ENCODE assay signal across 1 cellular context in the genomic region with DNA sequence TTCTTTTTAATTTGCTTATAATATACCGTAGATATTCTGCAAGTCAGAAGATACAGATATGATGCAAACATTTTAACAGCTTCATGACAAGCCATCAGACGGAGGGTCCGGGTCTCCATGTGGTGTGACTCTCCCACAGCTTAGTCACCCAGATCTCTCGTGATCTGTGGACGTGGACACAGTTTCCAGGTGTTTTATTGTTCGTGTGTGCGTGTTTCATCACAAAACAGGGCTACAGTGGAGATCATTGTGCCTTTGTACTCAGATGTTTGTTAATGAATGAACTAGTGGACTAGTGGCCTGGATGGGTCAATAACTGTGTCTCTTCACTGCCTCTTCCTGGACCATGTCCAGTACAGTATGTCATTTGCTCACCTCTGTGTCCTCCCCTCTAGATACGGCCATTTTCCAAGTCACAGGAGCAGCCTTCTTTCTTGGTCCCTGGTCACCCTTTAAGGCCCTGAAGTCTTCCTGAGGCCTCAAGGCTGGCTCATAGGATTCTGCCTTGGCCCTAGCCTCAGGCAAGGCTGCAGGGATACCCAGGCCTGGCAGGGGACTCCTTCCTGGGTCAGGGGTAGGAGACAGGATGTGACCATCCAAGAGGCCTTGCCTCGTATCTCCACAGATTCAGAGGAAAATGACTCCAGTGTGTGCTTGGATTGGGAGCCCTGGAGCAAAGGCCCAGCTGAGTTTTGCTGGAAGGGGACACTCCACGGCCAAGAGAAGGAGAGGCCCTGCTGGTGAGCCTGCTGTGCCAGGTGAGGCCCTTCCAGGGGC.
A peak's percentile ranks its signal among the peaks of the same experiment; 100 is the strongest.
TF ChIP-seq lines count a peak whose summit lies in the region.

No MANE protein-coding gene starts in this region.

TF ChIP-seq in HepG2, 621 proteins besides CTCF, POLR2A, EP300 and RAD21 (continued from another document and continues in another):
- TF ChIP-seq, protein P1, sequence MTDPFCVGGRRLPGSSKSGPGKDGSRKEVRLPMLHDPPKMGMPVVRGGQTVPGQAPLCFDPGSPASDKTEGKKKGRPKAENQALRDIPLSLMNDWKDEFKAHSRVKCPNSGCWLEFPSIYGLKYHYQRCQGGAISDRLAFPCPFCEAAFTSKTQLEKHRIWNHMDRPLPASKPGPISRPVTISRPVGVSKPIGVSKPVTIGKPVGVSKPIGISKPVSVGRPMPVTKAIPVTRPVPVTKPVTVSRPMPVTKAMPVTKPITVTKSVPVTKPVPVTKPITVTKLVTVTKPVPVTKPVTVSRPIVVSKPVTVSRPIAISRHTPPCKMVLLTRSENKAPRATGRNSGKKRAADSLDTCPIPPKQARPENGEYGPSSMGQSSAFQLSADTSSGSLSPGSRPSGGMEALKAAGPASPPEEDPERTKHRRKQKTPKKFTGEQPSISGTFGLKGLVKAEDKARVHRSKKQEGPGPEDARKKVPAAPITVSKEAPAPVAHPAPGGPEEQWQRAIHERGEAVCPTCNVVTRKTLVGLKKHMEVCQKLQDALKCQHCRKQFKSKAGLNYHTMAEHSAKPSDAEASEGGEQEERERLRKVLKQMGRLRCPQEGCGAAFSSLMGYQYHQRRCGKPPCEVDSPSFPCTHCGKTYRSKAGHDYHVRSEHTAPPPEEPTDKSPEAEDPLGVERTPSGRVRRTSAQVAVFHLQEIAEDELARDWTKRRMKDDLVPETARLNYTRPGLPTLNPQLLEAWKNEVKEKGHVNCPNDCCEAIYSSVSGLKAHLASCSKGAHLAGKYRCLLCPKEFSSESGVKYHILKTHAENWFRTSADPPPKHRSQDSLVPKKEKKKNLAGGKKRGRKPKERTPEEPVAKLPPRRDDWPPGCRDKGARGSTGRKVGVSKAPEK (CRISPR knock-in tag; IDR thresholded peaks at IDR 0.05; ENCODE audit: borderline replicate concordance), result peak; percentile 57
- peak; percentile 80; the same call in 1 of the 2 replicates for TF ChIP-seq CREM (IDR thresholded peaks at IDR 0.05)
- no peak for TF ChIP-seq CREM (CRISPR knock-in tag; IDR thresholded peaks at IDR 0.05)
- peak; percentile 89; the same call in 1 of the 2 replicates for TF ChIP-seq ZNF264 (CRISPR knock-in tag; IDR thresholded peaks at IDR 0.05)
- peak; percentile 67 for TF ChIP-seq NRL (CRISPR knock-in tag; IDR thresholded peaks at IDR 0.05; ENCODE audit: borderline replicate concordance)
- TF ChIP-seq ZNF83 (CRISPR knock-in tag; IDR thresholded peaks at IDR 0.05; ENCODE audit: borderline replicate concordance), result no peak; the same call in 1 of the 2 replicates
- peak in 1 of 2 experiments; percentile 63; a peak in 2 of 4 replicates for TF ChIP-seq KLF16 (CRISPR knock-in tag; IDR thresholded peaks at IDR 0.05)
- TF ChIP-seq, protein P2, sequence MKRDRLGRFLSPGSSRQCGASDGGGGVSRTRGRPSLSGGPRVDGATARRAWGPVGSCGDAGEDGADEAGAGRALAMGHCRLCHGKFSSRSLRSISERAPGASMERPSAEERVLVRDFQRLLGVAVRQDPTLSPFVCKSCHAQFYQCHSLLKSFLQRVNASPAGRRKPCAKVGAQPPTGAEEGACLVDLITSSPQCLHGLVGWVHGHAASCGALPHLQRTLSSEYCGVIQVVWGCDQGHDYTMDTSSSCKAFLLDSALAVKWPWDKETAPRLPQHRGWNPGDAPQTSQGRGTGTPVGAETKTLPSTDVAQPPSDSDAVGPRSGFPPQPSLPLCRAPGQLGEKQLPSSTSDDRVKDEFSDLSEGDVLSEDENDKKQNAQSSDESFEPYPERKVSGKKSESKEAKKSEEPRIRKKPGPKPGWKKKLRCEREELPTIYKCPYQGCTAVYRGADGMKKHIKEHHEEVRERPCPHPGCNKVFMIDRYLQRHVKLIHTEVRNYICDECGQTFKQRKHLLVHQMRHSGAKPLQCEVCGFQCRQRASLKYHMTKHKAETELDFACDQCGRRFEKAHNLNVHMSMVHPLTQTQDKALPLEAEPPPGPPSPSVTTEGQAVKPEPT (CRISPR knock-in tag; IDR thresholded peaks at IDR 0.05; ENCODE audit: low read depth), result peak; percentile 65; the same call in 1 of the 2 replicates
- TF ChIP-seq ZSCAN20 (CRISPR knock-in tag; IDR thresholded peaks at IDR 0.05; ENCODE audit: borderline replicate concordance), result no peak
- peak; percentile 74; the same call in 1 of the 2 replicates for TF ChIP-seq SMAD1 (CRISPR knock-in tag; IDR thresholded peaks at IDR 0.05; ENCODE audit: borderline replicate concordance, low read depth)
- no peak for TF ChIP-seq RORA (CRISPR knock-in tag; IDR thresholded peaks at IDR 0.05)
- TF ChIP-seq, protein P3, sequence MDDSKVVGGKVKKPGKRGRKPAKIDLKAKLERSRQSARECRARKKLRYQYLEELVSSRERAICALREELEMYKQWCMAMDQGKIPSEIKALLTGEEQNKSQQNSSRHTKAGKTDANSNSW (CRISPR knock-in tag; IDR thresholded peaks at IDR 0.05; ENCODE audit: borderline replicate concordance), result no peak
- no peak for TF ChIP-seq ZNF232 (CRISPR knock-in tag; IDR thresholded peaks at IDR 0.05; ENCODE audit: borderline replicate concordance)
- peak; percentile 94 for TF ChIP-seq GLI4 (CRISPR knock-in tag; IDR thresholded peaks at IDR 0.05; ENCODE audit: borderline replicate concordance)
- TF ChIP-seq ZNF615 (CRISPR knock-in tag; IDR thresholded peaks at IDR 0.05; ENCODE audit: borderline replicate concordance), result no peak
- TF ChIP-seq GPN1 (CRISPR knock-in tag; IDR thresholded peaks at IDR 0.05; ENCODE audit: borderline replicate concordance), result no peak
- peak; percentile 22; the same call in 1 of the 2 replicates for TF ChIP-seq ATF1 (CRISPR knock-in tag; IDR thresholded peaks at IDR 0.05)
- no peak for TF ChIP-seq MLLT10 (CRISPR knock-in tag; IDR thresholded peaks at IDR 0.05)
- TF ChIP-seq, protein P4, sequence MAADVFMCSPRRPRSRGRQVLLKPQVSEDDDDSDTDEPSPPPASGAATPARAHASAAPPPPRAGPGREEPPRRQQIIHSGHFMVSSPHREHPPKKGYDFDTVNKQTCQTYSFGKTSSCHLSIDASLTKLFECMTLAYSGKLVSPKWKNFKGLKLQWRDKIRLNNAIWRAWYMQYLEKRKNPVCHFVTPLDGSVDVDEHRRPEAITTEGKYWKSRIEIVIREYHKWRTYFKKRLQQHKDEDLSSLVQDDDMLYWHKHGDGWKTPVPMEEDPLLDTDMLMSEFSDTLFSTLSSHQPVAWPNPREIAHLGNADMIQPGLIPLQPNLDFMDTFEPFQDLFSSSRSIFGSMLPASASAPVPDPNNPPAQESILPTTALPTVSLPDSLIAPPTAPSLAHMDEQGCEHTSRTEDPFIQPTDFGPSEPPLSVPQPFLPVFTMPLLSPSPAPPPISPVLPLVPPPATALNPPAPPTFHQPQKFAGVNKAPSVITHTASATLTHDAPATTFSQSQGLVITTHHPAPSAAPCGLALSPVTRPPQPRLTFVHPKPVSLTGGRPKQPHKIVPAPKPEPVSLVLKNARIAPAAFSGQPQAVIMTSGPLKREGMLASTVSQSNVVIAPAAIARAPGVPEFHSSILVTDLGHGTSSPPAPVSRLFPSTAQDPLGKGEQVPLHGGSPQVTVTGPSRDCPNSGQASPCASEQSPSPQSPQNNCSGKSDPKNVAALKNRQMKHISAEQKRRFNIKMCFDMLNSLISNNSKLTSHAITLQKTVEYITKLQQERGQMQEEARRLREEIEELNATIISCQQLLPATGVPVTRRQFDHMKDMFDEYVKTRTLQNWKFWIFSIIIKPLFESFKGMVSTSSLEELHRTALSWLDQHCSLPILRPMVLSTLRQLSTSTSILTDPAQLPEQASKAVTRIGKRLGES (CRISPR knock-in tag; IDR thresholded peaks at IDR 0.05; ENCODE audit: borderline replicate concordance), result no peak
- 0 out of 2 replicates have a peak, but pooled peaks have one; percentile 48 for TF ChIP-seq RNF2 (conservative IDR thresholded peaks at IDR 0.05; ENCODE audit: low read depth)
- TF ChIP-seq ZFP36L1 (CRISPR knock-in tag; IDR thresholded peaks at IDR 0.05), result no peak
- peak; percentile 71 for TF ChIP-seq PPARG (CRISPR knock-in tag; conservative IDR thresholded peaks at IDR 0.05)
- no peak for TF ChIP-seq NFATC3 (CRISPR knock-in tag; IDR thresholded peaks at IDR 0.05)
- no peak; the same call in 1 of the 2 replicates for TF ChIP-seq ZFP41 (CRISPR knock-in tag; IDR thresholded peaks at IDR 0.05; ENCODE audit: borderline replicate concordance)
- TF ChIP-seq ZNF460 (CRISPR knock-in tag; IDR thresholded peaks at IDR 0.05; ENCODE audit: borderline replicate concordance), result no peak; the same call in 1 of the 2 replicates
- TF ChIP-seq, protein P5, sequence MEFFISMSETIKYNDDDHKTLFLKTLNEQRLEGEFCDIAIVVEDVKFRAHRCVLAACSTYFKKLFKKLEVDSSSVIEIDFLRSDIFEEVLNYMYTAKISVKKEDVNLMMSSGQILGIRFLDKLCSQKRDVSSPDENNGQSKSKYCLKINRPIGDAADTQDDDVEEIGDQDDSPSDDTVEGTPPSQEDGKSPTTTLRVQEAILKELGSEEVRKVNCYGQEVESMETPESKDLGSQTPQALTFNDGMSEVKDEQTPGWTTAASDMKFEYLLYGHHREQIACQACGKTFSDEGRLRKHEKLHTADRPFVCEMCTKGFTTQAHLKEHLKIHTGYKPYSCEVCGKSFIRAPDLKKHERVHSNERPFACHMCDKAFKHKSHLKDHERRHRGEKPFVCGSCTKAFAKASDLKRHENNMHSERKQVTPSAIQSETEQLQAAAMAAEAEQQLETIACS (CRISPR knock-in tag; IDR thresholded peaks at IDR 0.05), result no peak
- peak; percentile 91 for TF ChIP-seq BRD4 (CRISPR knock-in tag; IDR thresholded peaks at IDR 0.05)
- peak; percentile 80 for TF ChIP-seq FOSL2 (CRISPR knock-in tag; IDR thresholded peaks at IDR 0.05)
- peak; percentile 65 for TF ChIP-seq SP5 (CRISPR knock-in tag; IDR thresholded peaks at IDR 0.05; ENCODE audit: borderline replicate concordance, low read depth)
- TF ChIP-seq NR2F1 (CRISPR knock-in tag; IDR thresholded peaks at IDR 0.05), result peak; percentile 40 to 71; a peak in 2 of 4 replicates
- no peak for TF ChIP-seq NBN (conservative IDR thresholded peaks at IDR 0.05)
- TF ChIP-seq ATAD3A (CRISPR knock-in tag; IDR thresholded peaks at IDR 0.05), result 0 out of 2 replicates have a peak, but pooled peaks have one; percentile 17
- peak; percentile 24; the same call in 1 of the 2 replicates for TF ChIP-seq TSC22D2 (CRISPR knock-in tag; IDR thresholded peaks at IDR 0.05; ENCODE audit: borderline replicate concordance)
- TF ChIP-seq HDAC2 (CRISPR knock-in tag; IDR thresholded peaks at IDR 0.05), result peak; percentile 94
- peak; percentile 89 for TF ChIP-seq ZNF343 (CRISPR knock-in tag; IDR thresholded peaks at IDR 0.05)
- TF ChIP-seq RBM22 (optimal IDR thresholded peaks at IDR 0.05; ENCODE audit: low read length), result no peak
- TF ChIP-seq ZNF101 (CRISPR knock-in tag; IDR thresholded peaks at IDR 0.05; ENCODE audit: borderline replicate concordance, low read depth), result no peak
- TF ChIP-seq SOX6 (IDR thresholded peaks at IDR 0.05), result no peak
- TF ChIP-seq SOX6 (CRISPR knock-in tag; IDR thresholded peaks at IDR 0.05), result peak; percentile 99
- TF ChIP-seq PTBP1 (IDR thresholded peaks at IDR 0.05; ENCODE audit: low read depth, low read length, poor library complexity, severe bottlenecking), result no peak
- TF ChIP-seq AGO1 (IDR thresholded peaks at IDR 0.05; ENCODE audit: low read depth, low read length, poor library complexity, severe bottlenecking), result no peak
- TF ChIP-seq ZNF644 (CRISPR knock-in tag; IDR thresholded peaks at IDR 0.05; ENCODE audit: low read depth), result peak; percentile 80
- TF ChIP-seq SMAD9 (CRISPR knock-in tag; IDR thresholded peaks at IDR 0.05), result no peak
- peak; percentile 76 for TF ChIP-seq NFIC (IDR thresholded peaks at IDR 0.05; ENCODE audit: low read length)
- TF ChIP-seq ZNF510 (CRISPR knock-in tag; IDR thresholded peaks at IDR 0.05; ENCODE audit: low read depth), result no peak
- peak; percentile 86 for TF ChIP-seq ZFP37 (CRISPR knock-in tag; IDR thresholded peaks at IDR 0.05; ENCODE audit: borderline replicate concordance)
- no peak for TF ChIP-seq PHF5A (CRISPR knock-in tag; IDR thresholded peaks at IDR 0.05; ENCODE audit: low read depth, unreplicated experiment)
- TF ChIP-seq, protein P6, sequence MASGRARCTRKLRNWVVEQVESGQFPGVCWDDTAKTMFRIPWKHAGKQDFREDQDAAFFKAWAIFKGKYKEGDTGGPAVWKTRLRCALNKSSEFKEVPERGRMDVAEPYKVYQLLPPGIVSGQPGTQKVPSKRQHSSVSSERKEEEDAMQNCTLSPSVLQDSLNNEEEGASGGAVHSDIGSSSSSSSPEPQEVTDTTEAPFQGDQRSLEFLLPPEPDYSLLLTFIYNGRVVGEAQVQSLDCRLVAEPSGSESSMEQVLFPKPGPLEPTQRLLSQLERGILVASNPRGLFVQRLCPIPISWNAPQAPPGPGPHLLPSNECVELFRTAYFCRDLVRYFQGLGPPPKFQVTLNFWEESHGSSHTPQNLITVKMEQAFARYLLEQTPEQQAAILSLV (CRISPR knock-in tag; IDR thresholded peaks at IDR 0.05; ENCODE audit: borderline replicate concordance), result no peak
- TF ChIP-seq ZNF136 (CRISPR knock-in tag; IDR thresholded peaks at IDR 0.05; ENCODE audit: low read depth), result peak; percentile 66; the same call in 1 of the 2 replicates
- TF ChIP-seq, protein P7, sequence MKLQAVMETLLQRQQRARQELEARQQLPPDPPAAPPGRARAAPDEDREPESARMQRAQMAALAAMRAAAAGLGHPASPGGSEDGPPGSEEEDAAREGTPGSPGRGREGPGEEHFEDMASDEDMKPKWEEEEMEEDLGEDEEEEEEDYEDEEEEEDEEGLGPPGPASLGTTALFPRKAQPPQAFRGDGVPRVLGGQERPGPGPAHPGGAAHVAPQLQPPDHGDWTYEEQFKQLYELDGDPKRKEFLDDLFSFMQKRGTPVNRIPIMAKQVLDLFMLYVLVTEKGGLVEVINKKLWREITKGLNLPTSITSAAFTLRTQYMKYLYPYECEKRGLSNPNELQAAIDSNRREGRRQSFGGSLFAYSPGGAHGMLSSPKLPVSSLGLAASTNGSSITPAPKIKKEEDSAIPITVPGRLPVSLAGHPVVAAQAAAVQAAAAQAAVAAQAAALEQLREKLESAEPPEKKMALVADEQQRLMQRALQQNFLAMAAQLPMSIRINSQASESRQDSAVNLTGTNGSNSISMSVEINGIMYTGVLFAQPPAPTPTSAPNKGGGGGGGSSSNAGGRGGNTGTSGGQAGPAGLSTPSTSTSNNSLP (IDR thresholded peaks at IDR 0.05; ENCODE audit: low read depth, low read length), result peak; percentile 96
- TF ChIP-seq, protein P8, sequence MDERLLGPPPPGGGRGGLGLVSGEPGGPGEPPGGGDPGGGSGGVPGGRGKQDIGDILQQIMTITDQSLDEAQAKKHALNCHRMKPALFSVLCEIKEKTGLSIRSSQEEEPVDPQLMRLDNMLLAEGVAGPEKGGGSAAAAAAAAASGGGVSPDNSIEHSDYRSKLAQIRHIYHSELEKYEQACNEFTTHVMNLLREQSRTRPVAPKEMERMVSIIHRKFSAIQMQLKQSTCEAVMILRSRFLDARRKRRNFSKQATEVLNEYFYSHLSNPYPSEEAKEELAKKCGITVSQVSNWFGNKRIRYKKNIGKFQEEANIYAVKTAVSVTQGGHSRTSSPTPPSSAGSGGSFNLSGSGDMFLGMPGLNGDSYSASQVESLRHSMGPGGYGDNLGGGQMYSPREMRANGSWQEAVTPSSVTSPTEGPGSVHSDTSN (CRISPR knock-in tag; IDR thresholded peaks at IDR 0.05), result no peak
- TF ChIP-seq ZNF773 (CRISPR knock-in tag; IDR thresholded peaks at IDR 0.05; ENCODE audit: borderline replicate concordance), result no peak
- TF ChIP-seq, protein P9, sequence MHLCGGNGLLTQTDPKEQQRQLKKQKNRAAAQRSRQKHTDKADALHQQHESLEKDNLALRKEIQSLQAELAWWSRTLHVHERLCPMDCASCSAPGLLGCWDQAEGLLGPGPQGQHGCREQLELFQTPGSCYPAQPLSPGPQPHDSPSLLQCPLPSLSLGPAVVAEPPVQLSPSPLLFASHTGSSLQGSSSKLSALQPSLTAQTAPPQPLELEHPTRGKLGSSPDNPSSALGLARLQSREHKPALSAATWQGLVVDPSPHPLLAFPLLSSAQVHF (CRISPR knock-in tag; IDR thresholded peaks at IDR 0.05), result no peak
- TF ChIP-seq ZNF121 (CRISPR knock-in tag; IDR thresholded peaks at IDR 0.05), result no peak
- no peak for TF ChIP-seq ZNF780A (CRISPR knock-in tag; IDR thresholded peaks at IDR 0.05)
- TF ChIP-seq HOXD1 (CRISPR knock-in tag; IDR thresholded peaks at IDR 0.05), result no peak
- no peak for TF ChIP-seq SATB2 (CRISPR knock-in tag; IDR thresholded peaks at IDR 0.05)
